8 cellular contexts compared by ENCODE assay signal in genomic region chr20:12970372-12970821, GRCh38. TPM values are rescaled to one million over a fixed set of nuclear protein-coding genes. Genes with fewer than 3 reads are reported as not detected.
DNase-seq lines count a peak whose midpoint lies in the region; ATAC-seq and TF ChIP-seq lines count a peak whose summit lies in the region.

No MANE protein-coding gene starts in this region.

- H3K9me3 ChIP-seq in DND-41 (ENCODE audit: insufficient read depth, low read length, severe bottlenecking) (peaks cover 7% of the 10 kb centered on the region), ascending aorta (no peaks in the 10 kb centered on the region), uterus (no peaks in the 10 kb centered on the region), MG63 (no peaks in the 10 kb centered on the region; the same call in 1 of the 2 replicates), stomach (peaks cover 0 to 6% (median 2%) of the 10 kb centered on the region in 4 donors)

- H2AFZ ChIP-seq in DND-41 (ENCODE audit: low read depth, low read length), result no peak overlapping the region
- no peak overlapping the region for H2AFZ ChIP-seq in KMS-11 (ENCODE audit: low read depth)

- H3K36me3 ChIP-seq in DND-41 (ENCODE audit: insufficient read depth, low read length) (no peaks in the 10 kb centered on the region), KMS-11 (ENCODE audit: insufficient read depth) (no peaks in the 10 kb centered on the region), ascending aorta (no peaks in the 10 kb centered on the region), uterus (no peaks in the 10 kb centered on the region), MG63 (no peaks in the 10 kb centered on the region), stomach (no peaks in the 10 kb centered on the region)

- H3K4me3 ChIP-seq in DND-41 (ENCODE audit: low read depth in 1 of 2, low read length in 2 of 2), result no peak overlapping the region
- H3K4me3 ChIP-seq in KMS-11 (IDR thresholded peaks at IDR 0.05; ENCODE audit: insufficient read depth, low read depth, low read length), result no peak overlapping the region
- no peak overlapping the region for H3K4me3 ChIP-seq in ascending aorta
- no peak overlapping the region for H3K4me3 ChIP-seq in uterus
- H3K4me3 ChIP-seq in MG63, result no peak overlapping the region
- H3K4me3 ChIP-seq in stomach, result no peak overlapping the region

- H3K27me3 ChIP-seq in DND-41 (ENCODE audit: insufficient read depth, low read length, poor library complexity) (no peaks in the 10 kb centered on the region), KMS-11 (ENCODE audit: insufficient read depth, low read depth) (no peaks in the 10 kb centered on the region), ascending aorta (no peaks in the 10 kb centered on the region), uterus (no peaks in the 10 kb centered on the region), MG63 (no peaks in the 10 kb centered on the region), stomach (no peaks in the 10 kb centered on the region)

- intact Hi-C loops in ascending aorta (cut with DNase I), result loop anchor here (1.0 kb wide), 1 partner anchor 136 kb away; no protein-coding TSS in a partner anchor
- intact Hi-C loops in uterus (cut with DNase I; ENCODE audit: low total_unique reads), result no loop called here
- intact Hi-C loops in stomach (cut with DNase I; ENCODE audit: low total_unique reads), result no loop called here

- H3K9ac ChIP-seq in DND-41 (ENCODE audit: low read depth, low read length) (no peak overlapping the region), KMS-11 (no peak overlapping the region)

- H3K79me2 ChIP-seq in DND-41 (ENCODE audit: insufficient read depth, low read length), result no peaks in the 10 kb centered on the region
- H3K79me2 ChIP-seq in KMS-11 (ENCODE audit: insufficient read depth, low read depth), result no peaks in the 10 kb centered on the region

- no peak for TF ChIP-seq EP300 in stomach (IDR thresholded peaks at IDR 0.05)

- no peaks in the 10 kb centered on the region for H3K4me1 ChIP-seq in DND-41 (ENCODE audit: insufficient read depth, low read length)
- H3K4me1 ChIP-seq in KMS-11 (ENCODE audit: low read depth, poor library complexity, severe bottlenecking), result no peaks in the 10 kb centered on the region
- H3K4me1 ChIP-seq in ascending aorta, result no peaks in the 10 kb centered on the region
- no peaks in the 10 kb centered on the region for H3K4me1 ChIP-seq in uterus
- no peaks in the 10 kb centered on the region for H3K4me1 ChIP-seq in stomach

- peak; percentile 29; the same call in 1 of the 3 replicates for ATAC-seq in DND-41 (ENCODE audit: insufficient read depth, low read depth)

- DNase-seq in DND-41, result peak; percentile 12
- DNase-seq in ascending aorta (ENCODE audit: low spot score in 2 of 2), result no peak
- DNase-seq in kidney glomerular epithelial cell (lab: John Stamatoyannopoulos, UW), result peak; percentile 35
- no peak for DNase-seq in uterus
- no peak for DNase-seq in mucosa of gallbladder (ENCODE audit: low spot score)
- DNase-seq in MG63, result no peak
- DNase-seq in stomach, result no peak

- H4K20me1 ChIP-seq in DND-41 (ENCODE audit: insufficient read depth, low read length) (no peaks in the 10 kb centered on the region), KMS-11 (ENCODE audit: insufficient read depth) (no peaks in the 10 kb centered on the region)

- 38 to 53% (median 49%) methylated on average over 4 of the region's 4 CpGs for WGBS in stomach, 5 donors

- H3K4me2 ChIP-seq in DND-41 (ENCODE audit: insufficient read depth, low read length) (no peak overlapping the region), KMS-11 (no peak overlapping the region)

- TF ChIP-seq POLR2A in uterus (IDR thresholded peaks at IDR 0.05) (no peak), stomach (IDR thresholded peaks at IDR 0.05) (no peak)

- no peak overlapping the region for H3K27ac ChIP-seq in DND-41 (ENCODE audit: low read length)
- no peak overlapping the region for H3K27ac ChIP-seq in KMS-11
- H3K27ac ChIP-seq in ascending aorta, result no peak overlapping the region
- H3K27ac ChIP-seq in uterus, result no peak overlapping the region
- H3K27ac ChIP-seq in stomach, result no peak overlapping the region

- TF ChIP-seq CTCF in DND-41 (IDR thresholded peaks at IDR 0.05; ENCODE audit: borderline replicate concordance, extremely low read depth, low read length, poor library complexity, severe bottlenecking), result peak; percentile 67
- TF ChIP-seq CTCF in KMS-11 (conservative IDR thresholded peaks at IDR 0.05; ENCODE audit: low read depth, low read length), result peak; percentile 37; the same call in 1 of the 2 replicates
- peak; percentile 45 to 62 (median 49) for TF ChIP-seq CTCF in ascending aorta (IDR thresholded peaks at IDR 0.05)
- TF ChIP-seq CTCF in uterus (IDR thresholded peaks at IDR 0.05), result peak; percentile 40 to 59 (median 47)
- peak in 3 of 7 experiments; percentile 32 to 45 (median 33) for TF ChIP-seq CTCF in stomach (IDR thresholded peaks at IDR 0.05)

RNA-seq across cellular contexts. Expression of gene SPTLC3, which starts 38.4 kb away (rescaled TPM):
- total RNA-seq in ascending aorta (4.6 TPM), uterus (10 to 100 TPM in 1 of 4 donors, 1 to 10 TPM in 2, under 1 TPM in 1; 0.51 to 23.9 (median 4.5) TPM), mucosa of gallbladder (26.7 TPM), stomach (10 to 100 TPM in 2 of 5 donors, 1 to 10 TPM in 2, not detected in 1; 1.9 to 33.9 (median 8.5) TPM)
- total RNA-seq in MG63 (2014; rRNA removed; shearing (Covaris generic); ENCODE audit: low replicate concordance), result 18.4 and 28.7 TPM in 2 replicates
- 1 to 10 TPM; 1.1 to 2.1 (median 1.9) TPM for polyA plus RNA-seq in stomach

Comparison
In these comparisons a context has a peak if more than half of its experiments do, and no peak if none do; other contexts are left out.
1. DNase-seq: peak in DND-41 (single experiment) and kidney glomerular epithelial cell (single experiment); none in ascending aorta (0 of 2), uterus (0 of 2), mucosa of gallbladder (single experiment), MG63 (single experiment) and stomach (single experiment).